Comparison of ENCODE assay signal across 18 cellular contexts in the genomic region with DNA sequence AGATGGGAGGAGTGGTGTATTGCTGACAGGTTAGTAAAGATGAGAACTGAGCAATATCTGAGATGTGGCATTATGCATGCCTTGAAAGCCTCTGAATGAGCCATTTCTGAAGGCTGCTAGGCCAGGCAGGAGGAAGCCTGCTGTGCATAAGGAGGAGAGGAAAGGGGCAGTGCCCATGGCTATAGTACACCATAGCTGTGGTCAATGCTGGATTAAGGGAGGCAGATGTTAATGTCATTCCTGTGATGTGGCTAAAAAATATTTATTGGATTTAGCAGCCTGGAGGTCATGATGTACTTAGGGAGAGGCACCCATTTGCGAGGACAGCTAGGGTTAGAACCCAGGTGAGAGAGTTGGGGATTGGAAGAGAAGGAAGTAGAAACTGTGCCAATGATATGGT.
A peak's percentile ranks its signal among the peaks of the same experiment; 100 is the strongest.
DNase-seq lines count a peak whose midpoint lies in the region; ATAC-seq, FAIRE-seq and TF ChIP-seq lines count a peak whose summit lies in the region.
"Had no signal": no experiment of that assay in that cellular context is flagged by ENCODE, and none has a peak within 500 bp of the region (broad histone marks: within the 10 kb centered on the region; RNA-seq: fewer than 3 reads in every experiment).

No MANE protein-coding gene starts in this region.

- 93% methylated on average over 1 of the region's 1 CpG for whole genome bisulfite sequencing in upper lobe of left lung, 2 donors

- DNase-seq in HFFc6 (peak; percentile 13), RPMI7951 (ENCODE audit: low read depth) (peak; percentile 50), bronchial epithelial cell (ENCODE audit: low read depth) (no peak), substantia nigra (lab: John Stamatoyannopoulos, UW) (no peak), upper lobe of left lung (no peak)
- no peak for DNase-seq in activated CD4-positive, CD25-positive, alpha-beta regulatory T cell treated with anti-CD3 and anti-CD28 coated beads, Interleukin-2, amount 50 U/mL, for 72 hours
- no peak for DNase-seq in T-helper 2 cell treated with Interferon-gamma antibody and Interleukin-4, amounts not matched to agents 5 μg/mL and 100 μg/mL, for 36 hours (ENCODE audit: low spot score)
- DNase-seq: CD8-positive, alpha-beta T cell; COR-L47; DMS153; DND-41; GF-D8; GOT3; H9 had no signal

- no peak for TF ChIP-seq POLR2A in upper lobe of left lung (IDR thresholded peaks at IDR 0.05)

- H3K27me3 ChIP-seq in bronchial epithelial cell (ENCODE audit: control insufficient read depth, insufficient read depth, low read length), result peaks cover 6% of the 10 kb centered on the region
- no peaks in the 10 kb centered on the region for H3K27me3 ChIP-seq in upper lobe of left lung

- TF ChIP-seq EP300 in upper lobe of left lung (IDR thresholded peaks at IDR 0.05), result no peak

- H3K4me3 Mint-ChIP-seq in HFFc6, result no peak overlapping the region
- no peak overlapping the region for H3K4me3 Mint-ChIP-seq in T-helper 2 cell treated with Interferon-gamma antibody and Interleukin-4, amounts not matched to agents 5 μg/mL and 100 μg/mL, for 36 hours
- H3K4me3 Mint-ChIP-seq: CD14-positive monocyte; CD8-positive, alpha-beta T cell; H9 had no signal

- H3K27ac ChIP-seq in substantia nigra (ENCODE audit: low read depth, low read length, poor library complexity, severe bottlenecking), result no peak overlapping the region
- no peak overlapping the region for H3K27ac ChIP-seq in upper lobe of left lung

- peaks cover 4% of the 10 kb centered on the region; the same call in 1 of the 2 replicates for H3K27me3 Mint-ChIP-seq in HFFc6 (ENCODE audit: insufficient read depth)
- H3K27me3 Mint-ChIP-seq in T-helper 2 cell treated with Interferon-gamma antibody and Interleukin-4, amounts not matched to agents 5 μg/mL and 100 μg/mL, for 36 hours (ENCODE audit: low read depth), result no peaks in the 10 kb centered on the region

- H3K4me1 Mint-ChIP-seq in HFFc6 (ENCODE audit: low read depth), result peaks cover 38% of the 10 kb centered on the region
- no peaks in the 10 kb centered on the region for H3K4me1 Mint-ChIP-seq in T-helper 2 cell treated with Interferon-gamma antibody and Interleukin-4, amounts not matched to agents 5 μg/mL and 100 μg/mL, for 36 hours (ENCODE audit: low read depth)
- H3K4me1 Mint-ChIP-seq: H9 had no signal

- FAIRE-seq in bronchial epithelial cell (lab: Jason Lieb, UNC), result peak; percentile 18
- FAIRE-seq: A204.1, D721Med, GM19239 had no signal

- H3K36me3 Mint-ChIP-seq in HFFc6 (ENCODE audit: low read depth), result no peaks in the 10 kb centered on the region; the same call in 1 of the 2 replicates
- H3K36me3 Mint-ChIP-seq in T-helper 2 cell treated with Interferon-gamma antibody and Interleukin-4, amounts not matched to agents 5 μg/mL and 100 μg/mL, for 36 hours (ENCODE audit: low read depth), result no peaks in the 10 kb centered on the region
- H3K36me3 Mint-ChIP-seq: CD14-positive monocyte; CD8-positive, alpha-beta T cell had no signal

- H3K4me3 ChIP-seq in bronchial epithelial cell (ENCODE audit: low read depth, low read length) (no peak overlapping the region), upper lobe of left lung (no peak overlapping the region)

- H3K27ac Mint-ChIP-seq in HFFc6, result no peak overlapping the region
- no peak overlapping the region for H3K27ac Mint-ChIP-seq in T-helper 2 cell treated with Interferon-gamma antibody and Interleukin-4, amounts not matched to agents 5 μg/mL and 100 μg/mL, for 36 hours
- H3K27ac Mint-ChIP-seq: CD8-positive, alpha-beta T cell; H9 had no signal

- no peaks in the 10 kb centered on the region for H3K9me3 ChIP-seq in upper lobe of left lung

- TF ChIP-seq CTCF in HFFc6 (IDR thresholded peaks at IDR 0.05) (no peak), bronchial epithelial cell (IDR thresholded peaks at IDR 0.05; ENCODE audit: insufficient read depth, low read length, severe bottlenecking) (no peak), upper lobe of left lung (IDR thresholded peaks at IDR 0.05) (no peak)

- no peak for ATAC-seq in upper lobe of left lung (ENCODE audit: low FRiP score in 2 of 2)
- ATAC-seq: CD8-positive, alpha-beta T cell had no signal

- peaks cover 0 to 5% (median 0%) of the 10 kb centered on the region in 4 donors for H3K4me1 ChIP-seq in upper lobe of left lung

- H3K9me3 Mint-ChIP-seq in HFFc6, result no peaks in the 10 kb centered on the region
- H3K9me3 Mint-ChIP-seq in T-helper 2 cell treated with Interferon-gamma antibody and Interleukin-4, amounts not matched to agents 5 μg/mL and 100 μg/mL, for 36 hours, result no peaks in the 10 kb centered on the region
- H3K9me3 Mint-ChIP-seq: CD14-positive monocyte; CD8-positive, alpha-beta T cell; H9 had no signal

- H3K36me3 ChIP-seq in bronchial epithelial cell (ENCODE audit: control insufficient read depth, insufficient read depth, low read length) (no peaks in the 10 kb centered on the region), upper lobe of left lung (no peaks in the 10 kb centered on the region)

Comparison
In these comparisons a context has a peak if more than half of its experiments do, and no peak if none do; other contexts are left out.
1. DNase-seq: peak in HFFc6 (single experiment) and RPMI7951 (single experiment); none in bronchial epithelial cell (single experiment), substantia nigra (0 of 49), activated CD4-positive, CD25-positive, alpha-beta regulatory T cell treated with anti-CD3 and anti-CD28 coated beads, Interleukin-2, amount 50 U/mL, for 72 hours (single experiment), T-helper 2 cell treated with Interferon-gamma antibody and Interleukin-4, amounts not matched to agents 5 μg/mL and 100 μg/mL, for 36 hours (single experiment) and upper lobe of left lung (0 of 2).